ENCODE assay signal across 13 cellular contexts in the genomic region with DNA sequence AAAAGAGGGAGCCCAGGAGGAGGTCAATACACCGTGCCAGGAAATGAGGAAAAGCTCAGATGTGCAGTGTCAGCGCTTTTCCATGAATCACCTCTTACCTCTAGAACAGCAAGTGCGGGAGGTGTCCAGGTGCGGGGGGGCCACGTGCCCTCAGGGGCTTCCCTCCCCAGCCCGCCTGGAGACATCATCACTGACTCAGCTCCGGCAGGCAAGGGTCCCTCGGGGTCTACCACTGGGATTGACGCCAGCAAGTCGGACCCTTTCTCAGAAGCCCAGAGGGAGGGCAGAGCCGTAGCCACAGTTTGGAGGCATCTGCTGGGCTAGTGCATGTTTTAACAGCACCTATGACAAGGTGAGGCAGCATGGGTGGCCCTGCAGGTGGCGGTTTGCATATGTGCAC.
DNase-seq lines count a peak whose midpoint lies in the region; ATAC-seq, FAIRE-seq and TF ChIP-seq lines count a peak whose summit lies in the region.
"Had no signal": no experiment of that assay in that cellular context is flagged by ENCODE, and none has a peak within 500 bp of the region (broad histone marks: within the 10 kb centered on the region; RNA-seq: fewer than 3 reads in every experiment).

No MANE protein-coding gene starts in this region.

- DNase-seq in GM12891 (ENCODE audit: insufficient read length, low spot score) (no peak), RWPE2 (ENCODE audit: low spot score) (no peak), EL (no peak), NCI-H128 (lab: John Stamatoyannopoulos, UW; ENCODE audit: unreplicated experiment) (no peak)
- DNase-seq: NCI-H1048, NCI-H226, NCI-H526 treated with DMSO at 0.1 percent for 48 hours, SIG-M5 had no signal

- H3K27ac ChIP-seq in RWPE2 (ENCODE audit: poor library complexity, severe bottlenecking), result no peak overlapping the region
- peak overlapping the region; percentile 37 for H3K27ac ChIP-seq in thymus (ENCODE audit: low read depth)
- H3K27ac ChIP-seq: KMS-11 had no signal

- no peaks in the 10 kb centered on the region for H3K27me3 ChIP-seq in RWPE2 (ENCODE audit: insufficient read depth, poor library complexity, severe bottlenecking)
- H3K27me3 ChIP-seq in thymus (ENCODE audit: control insufficient read depth, insufficient read depth), result no peaks in the 10 kb centered on the region

- peak; percentile 38; the same call in 1 of the 3 replicates for ATAC-seq in RWPE2 (ENCODE audit: low read depth)
- peak; percentile 67 for ATAC-seq in esophagus mucosa
- no peak for ATAC-seq in GM21825 (IDR thresholded peaks at IDR 0.05; ENCODE audit: unreplicated experiment)
- ATAC-seq: HCT116 had no signal

- H3K4me1 ChIP-seq in RWPE2 (ENCODE audit: insufficient read depth, poor library complexity, severe bottlenecking) (peaks cover 3% of the 10 kb centered on the region), thymus (ENCODE audit: control insufficient read depth, insufficient read depth, low read length) (peaks cover 4% of the 10 kb centered on the region)

- no peak overlapping the region for H3K4me3 ChIP-seq in RWPE2 (ENCODE audit: severe bottlenecking)
- H3K4me3 ChIP-seq in thymus (ENCODE audit: low read length), result no peak overlapping the region

- H3K9me3 ChIP-seq in RWPE2 (ENCODE audit: severe bottlenecking) (peaks cover 2% of the 10 kb centered on the region), thymus (ENCODE audit: control insufficient read depth) (peaks cover 4% of the 10 kb centered on the region)

- WGBS in thymus, result 88% methylated on average over 12 of the region's 12 CpGs

- TF ChIP-seq CTCF in RWPE2 (IDR thresholded peaks at IDR 0.05; ENCODE audit: poor library complexity, severe bottlenecking), result no peak

- FAIRE-seq in GM12891 (lab: Jason Lieb, UNC), result peak; percentile 28

- H3K36me3 ChIP-seq in RWPE2 (ENCODE audit: low read depth) (no peaks in the 10 kb centered on the region), thymus (ENCODE audit: control insufficient read depth, insufficient read depth) (peaks cover 11% of the 10 kb centered on the region)

- TF ChIP-seq POLR2A in GM12891 (IDR thresholded peaks at IDR 0.05; ENCODE audit: low read depth, low read length), result no peak

TF ChIP-seq in GM12891, 5 proteins besides CTCF, POLR2A, EP300 and RAD21:
- no peak for TF ChIP-seq POLR2AphosphoS5 (IDR thresholded peaks at IDR 0.05; ENCODE audit: low read depth, low read length)
- TF ChIP-seq POU2F2 (IDR thresholded peaks at IDR 0.05; ENCODE audit: low read depth, low read length), result no peak
- no peak for TF ChIP-seq SPI1 (IDR thresholded peaks at IDR 0.05; ENCODE audit: low read depth, low read length)
- TF ChIP-seq PAX5 (IDR thresholded peaks at IDR 0.05; ENCODE audit: insufficient read depth, low read length, severe bottlenecking), result no peak
- TF ChIP-seq TAF1 (IDR thresholded peaks at IDR 0.05; ENCODE audit: low read depth, low read length), result no peak
